Comparison of ENCODE assay signal across 19 cellular contexts in genomic region chrX:53654378-53654777, GRCh38.
"Had no signal": no experiment of that assay in that cellular context is flagged by ENCODE, and none has a peak within 500 bp of the region (broad histone marks: within the 10 kb centered on the region; RNA-seq: fewer than 3 reads in every experiment).

No MANE protein-coding gene starts in this region.

- H3K4me1 ChIP-seq: ascending aorta, breast epithelium, left lung had no signal

- H3K4me1 Mint-ChIP-seq: endodermal cell had no signal

- H3K27ac ChIP-seq: ascending aorta, breast epithelium, left lung had no signal

- H3K36me3 ChIP-seq: breast epithelium had no signal

- ATAC-seq: left lung; mucosa of descending colon; naive thymus-derived CD4-positive, alpha-beta T cell had no signal

- H3K27me3 ChIP-seq: ascending aorta had no signal

- H3K27ac Mint-ChIP-seq: endodermal cell had no signal

- H3K4me3 Mint-ChIP-seq: endodermal cell had no signal

- H3K4me3 ChIP-seq: ascending aorta, breast epithelium, left lung, mucosa of descending colon had no signal

- DNase-seq: activated CD4-positive, alpha-beta T cell treated with anti-CD3 and anti-CD28 coated beads, Interleukin-2, amount 50 U/mL, for 48 hours; activated CD8-positive, alpha-beta memory T cell treated with anti-CD3 and anti-CD28 coated beads, Interleukin-2, amount 50 U/mL, for 4 hours; activated naive CD4-positive, alpha-beta T cell; cerebellar nuclear complex; endodermal cell; erythroblast; hippocampal formation; kidney; left lung; mammary epithelial cell; mucosa of descending colon; naive thymus-derived CD4-positive, alpha-beta T cell; posterior cingulate gyrus; retina; stimulated activated CD4-positive, alpha-beta T cell treated with anti-CD3 and anti-CD28 coated beads, Interleukin-12 subunit alpha, Interleukin-12 subunit beta, amount 100 ng/mL, for 4 hours; stimulated activated CD4-positive, alpha-beta T cell treated with anti-CD3 and anti-CD28 coated beads, Interleukin-2, amount 100 ng/mL, for 24 hours; SW 1271 had no signal

- H3K9me3 ChIP-seq: ascending aorta, breast epithelium, left lung, mucosa of descending colon had no signal

- H3K27me3 Mint-ChIP-seq: naive thymus-derived CD4-positive, alpha-beta T cell had no signal
